ENCODE assay signal across 13 cellular contexts in genomic region chr3:63964287-63965073, GRCh38. TPM values are rescaled to one million over a fixed set of nuclear protein-coding genes. Genes with fewer than 3 reads are reported as not detected.
DNase-seq lines count a peak whose midpoint lies in the region; ATAC-seq lines count a peak whose summit lies in the region.
"Had no signal": no experiment of that assay in that cellular context is flagged by ENCODE, and none has a peak within 500 bp of the region (broad histone marks: within the 10 kb centered on the region; RNA-seq: fewer than 3 reads in every experiment).

No MANE protein-coding gene starts in this region.

- peaks cover 15% of the 10 kb centered on the region for H3K36me3 Mint-ChIP-seq in activated CD4-positive, alpha-beta memory T cell treated with anti-CD3 and anti-CD28 coated beads, Interleukin-2, amount 10 ng/mL, durations not matched to agents 7 days and 5 days (ENCODE audit: low read depth)

- H3K27me3 ChIP-seq in muscle layer of colon (ENCODE audit: control insufficient read depth in 1 of 2, insufficient read depth in 2 of 2, low read length in 2 of 2) = no peaks in the 10 kb centered on the region

- POLR2A ChIA-PET in activated CD4-positive, alpha-beta memory T cell treated with anti-CD3 and anti-CD28 coated beads, Interleukin-2, amount 10 ng/mL, durations not matched to agents 7 days and 5 days (lab: Charles Lee) = interaction anchor here (0.8 to 11.6 kb wide), 7 partner anchors 14 to 62 kb away, joined by 3 to 249 read pairs (median 4); partner anchors contain the start of gene PSMD6

- ATAC-seq in HG02610 (IDR thresholded peaks at IDR 0.05; ENCODE audit: unreplicated experiment) = peak; percentile 28
- ATAC-seq in HG02938 (IDR thresholded peaks at IDR 0.05; ENCODE audit: unreplicated experiment) = no peak

- no peak overlapping the region for H3K9ac ChIP-seq in muscle layer of colon (ENCODE audit: low read length)

- intact Hi-C loops in posterior cingulate gyrus (cut with DNase I) = no loop called here

- no peaks in the 10 kb centered on the region for H3K27me3 Mint-ChIP-seq in activated CD4-positive, alpha-beta memory T cell treated with anti-CD3 and anti-CD28 coated beads, Interleukin-2, amount 10 ng/mL, durations not matched to agents 7 days and 5 days

- DNase-seq in DMS79 (lab: John Stamatoyannopoulos, UW) (peak; percentile 70), posterior cingulate gyrus (no peak), NK-92 (lab: John Stamatoyannopoulos, UW; ENCODE audit: unreplicated experiment) (no peak), C1 segment of cervical spinal cord (lab: John Stamatoyannopoulos, UW) (no peak)
- peak; percentile 27 for DNase-seq in activated CD4-positive, alpha-beta memory T cell treated with anti-CD3 and anti-CD28 coated beads, Interleukin-2, amount 10 ng/mL, durations not matched to agents 7 days and 5 days
- DNase-seq: GOT3; stimulated activated CD4-positive, alpha-beta T cell treated with anti-CD3 and anti-CD28 coated beads, Interleukin-15, amount 100 ng/mL, for 24 hours; stimulated activated naive CD4-positive, alpha-beta T cell treated with Interleukin-2 at 50 U/mL for 16 hours had no signal

- H3K4me3 ChIP-seq in muscle layer of colon (ENCODE audit: low read depth in 1 of 2, low read length in 2 of 2) = no peak overlapping the region

- CTCF ChIA-PET in activated CD4-positive, alpha-beta memory T cell treated with anti-CD3 and anti-CD28 coated beads, Interleukin-2, amount 10 ng/mL, durations not matched to agents 7 days and 5 days (lab: Charles Lee) = interaction anchor here (1.4 to 13.6 kb wide), 4 partner anchors 14 to 58 kb away, joined by 5 to 201 read pairs (median 63); no protein-coding TSS in a partner anchor

- H3K27ac ChIP-seq in muscle layer of colon (ENCODE audit: low read depth, low read length) = peak overlapping the region; percentile 27

- H3K27ac Mint-ChIP-seq in activated CD4-positive, alpha-beta memory T cell treated with anti-CD3 and anti-CD28 coated beads, Interleukin-2, amount 10 ng/mL, durations not matched to agents 7 days and 5 days = peak overlapping the region; percentile 29

- no peaks in the 10 kb centered on the region for H3K9me3 Mint-ChIP-seq in activated CD4-positive, alpha-beta memory T cell treated with anti-CD3 and anti-CD28 coated beads, Interleukin-2, amount 10 ng/mL, durations not matched to agents 7 days and 5 days

- no peak overlapping the region for H3K4me3 Mint-ChIP-seq in activated CD4-positive, alpha-beta memory T cell treated with anti-CD3 and anti-CD28 coated beads, Interleukin-2, amount 10 ng/mL, durations not matched to agents 7 days and 5 days

- peaks cover 73% of the 10 kb centered on the region for H3K4me1 Mint-ChIP-seq in activated CD4-positive, alpha-beta memory T cell treated with anti-CD3 and anti-CD28 coated beads, Interleukin-2, amount 10 ng/mL, durations not matched to agents 7 days and 5 days

- H3K36me3 ChIP-seq in muscle layer of colon (ENCODE audit: insufficient read depth, low read length) = no peaks in the 10 kb centered on the region

- H3K4me1 ChIP-seq in muscle layer of colon (ENCODE audit: insufficient read depth, low read length) = peaks cover 62% of the 10 kb centered on the region

- no peaks in the 10 kb centered on the region for H3K9me3 ChIP-seq in muscle layer of colon (ENCODE audit: low read length)

RNA-seq across cellular contexts. Expression of gene SCAANT1, which starts 52.3 kb away (rescaled TPM):
- not detected for total RNA-seq in activated CD4-positive, alpha-beta memory T cell treated with anti-CD3 and anti-CD28 coated beads, Interleukin-2, amount 10 ng/mL, durations not matched to agents 7 days and 5 days
- total RNA-seq: Daoy, mononuclear cell had no signal

RNA-seq across cellular contexts. Expression of gene PSMD6, which starts 58.8 kb away (rescaled TPM):
- 10 to 100 TPM; 82.1 to 82.9 TPM for total RNA-seq in activated CD4-positive, alpha-beta memory T cell treated with anti-CD3 and anti-CD28 coated beads, Interleukin-2, amount 10 ng/mL, durations not matched to agents 7 days and 5 days

Comparison
In these comparisons a context has a peak if more than half of its experiments do, and no peak if none do; other contexts are left out.
1. DNase-seq: peak in DMS79 (single experiment) and activated CD4-positive, alpha-beta memory T cell treated with anti-CD3 and anti-CD28 coated beads, Interleukin-2, amount 10 ng/mL, durations not matched to agents 7 days and 5 days (single experiment); none in posterior cingulate gyrus (0 of 10), NK-92 (single experiment) and C1 segment of cervical spinal cord (0 of 14).